In genomic region chr15:81294501-81294850, GRCh38 we compare ENCODE assay signal across 9 cellular contexts. TPM values are rescaled to one million over a fixed set of nuclear protein-coding genes. Genes with fewer than 3 reads are reported as not detected.
DNase-seq lines count a peak whose midpoint lies in the region; ATAC-seq and TF ChIP-seq lines count a peak whose summit lies in the region.
"Had no signal": no experiment of that assay in that cellular context is flagged by ENCODE, and none has a peak within 500 bp of the region (broad histone marks: within the 10 kb centered on the region; RNA-seq: fewer than 3 reads in every experiment).

No MANE protein-coding gene starts in this region.

- H3K36me3 Mint-ChIP-seq in CD8-positive, alpha-beta memory T cell: peaks cover 16 to 31% (median 17%) of the 10 kb centered on the region in 3 donors
- peaks cover 35% of the 10 kb centered on the region for H3K36me3 Mint-ChIP-seq in activated CD4-positive, alpha-beta memory T cell treated with anti-CD3 and anti-CD28 coated beads, Interleukin-2, amount 10 ng/mL, durations not matched to agents 7 days and 5 days (ENCODE audit: low read depth)

- H3K27ac Mint-ChIP-seq in CD8-positive, alpha-beta memory T cell: peak overlapping the region; percentile 91 to 100 (median 98)
- H3K27ac Mint-ChIP-seq in activated CD4-positive, alpha-beta memory T cell treated with anti-CD3 and anti-CD28 coated beads, Interleukin-2, amount 10 ng/mL, durations not matched to agents 7 days and 5 days: peak overlapping the region; percentile 96

- H3K4me3 Mint-ChIP-seq in CD8-positive, alpha-beta memory T cell: peak overlapping the region; percentile 82 to 100 (median 96)
- H3K4me3 Mint-ChIP-seq in activated CD4-positive, alpha-beta memory T cell treated with anti-CD3 and anti-CD28 coated beads, Interleukin-2, amount 10 ng/mL, durations not matched to agents 7 days and 5 days: peak overlapping the region; percentile 61

- POLR2A ChIA-PET in CD8-positive, alpha-beta memory T cell (lab: Charles Lee): interaction anchor here (0.9 kb wide), 1 partner anchor 16 kb away, joined by 5 read pairs; no protein-coding TSS in a partner anchor
- POLR2A ChIA-PET in HEK293T (lab: Yijun Ruan, JAX): no interaction called here
- POLR2A ChIA-PET in activated CD4-positive, alpha-beta memory T cell treated with anti-CD3 and anti-CD28 coated beads, Interleukin-2, amount 10 ng/mL, durations not matched to agents 7 days and 5 days (lab: Charles Lee): interaction anchor here (0.7 to 5.9 kb wide), 11 partner anchors 8 to 303 kb away, joined by 3 to 48 read pairs (median 4); partner anchors contain the start of gene TLNRD1

- no peak for DNase-seq in CD8-positive, alpha-beta memory T cell
- DNase-seq in HEK293T (ENCODE audit: extremely low spot score) (peak; percentile 21), activated gamma-delta T cell (lab: John Stamatoyannopoulos, UW) (no peak), coronary artery (ENCODE audit: low spot score) (no peak), mucosa of gallbladder (ENCODE audit: low spot score) (no peak)
- DNase-seq in activated CD4-positive, alpha-beta memory T cell treated with anti-CD3 and anti-CD28 coated beads, Interleukin-2, amount 10 ng/mL, durations not matched to agents 7 days and 5 days: no peak
- DNase-seq: NCI-H1092 treated with DMSO at 0.1 percent for 48 hours had no signal

- peaks cover 68% of the 10 kb centered on the region for H3K4me1 ChIP-seq in CD8-positive, alpha-beta memory T cell (ENCODE audit: insufficient read depth, low read length)
- H3K4me1 ChIP-seq in muscle layer of duodenum (ENCODE audit: control insufficient read depth in 1 of 2, insufficient read depth in 2 of 2, low read length in 2 of 2): peaks cover 8 to 11% of the 10 kb centered on the region in 2 donors

- H3K4me3 ChIP-seq in CD8-positive, alpha-beta memory T cell (ENCODE audit: low read length): peak overlapping the region; percentile 89
- H3K4me3 ChIP-seq in muscle layer of duodenum (ENCODE audit: low read depth in 1 of 2, low read length in 2 of 2): peak overlapping the region in 1 of 2 donors; percentile 4
- no peak overlapping the region for H3K4me3 ChIP-seq in coronary artery

- ATAC-seq in GM18520 (IDR thresholded peaks at IDR 0.05; ENCODE audit: unreplicated experiment): no peak

- CTCF ChIA-PET in CD8-positive, alpha-beta memory T cell (lab: Charles Lee): interaction anchor here (1.2 to 5.8 kb wide), 4 partner anchors 19 to 41 kb away, joined by 3 to 37 read pairs (median 14); no protein-coding TSS in a partner anchor
- CTCF ChIA-PET in HEK293T (lab: Yijun Ruan, JAX): no interaction called here
- CTCF ChIA-PET in activated CD4-positive, alpha-beta memory T cell treated with anti-CD3 and anti-CD28 coated beads, Interleukin-2, amount 10 ng/mL, durations not matched to agents 7 days and 5 days (lab: Charles Lee): interaction anchor here (1.5 to 2.5 kb wide), 3 partner anchors 15 to 28 kb away, joined by 4 to 11 read pairs (median 6); no protein-coding TSS in a partner anchor

- peak overlapping the region; percentile 52 for H3K27ac ChIP-seq in CD8-positive, alpha-beta memory T cell (ENCODE audit: low read depth, low read length)
- H3K27ac ChIP-seq in muscle layer of duodenum (ENCODE audit: low read length) (peak overlapping the region; percentile 57), coronary artery (peak overlapping the region in 1 of 2 donors; percentile 13)

- peaks cover 69 to 74% (median 72%) of the 10 kb centered on the region in 3 donors for H3K4me1 Mint-ChIP-seq in CD8-positive, alpha-beta memory T cell
- H3K4me1 Mint-ChIP-seq in activated CD4-positive, alpha-beta memory T cell treated with anti-CD3 and anti-CD28 coated beads, Interleukin-2, amount 10 ng/mL, durations not matched to agents 7 days and 5 days: peaks cover 64% of the 10 kb centered on the region

- peaks cover 0 to 2% of the 10 kb centered on the region in 2 donors for H3K27me3 Mint-ChIP-seq in CD8-positive, alpha-beta memory T cell
- no peaks in the 10 kb centered on the region for H3K27me3 Mint-ChIP-seq in activated CD4-positive, alpha-beta memory T cell treated with anti-CD3 and anti-CD28 coated beads, Interleukin-2, amount 10 ng/mL, durations not matched to agents 7 days and 5 days

- no peaks in the 10 kb centered on the region for H3K9me3 Mint-ChIP-seq in CD8-positive, alpha-beta memory T cell
- no peaks in the 10 kb centered on the region for H3K9me3 Mint-ChIP-seq in activated CD4-positive, alpha-beta memory T cell treated with anti-CD3 and anti-CD28 coated beads, Interleukin-2, amount 10 ng/mL, durations not matched to agents 7 days and 5 days

- no peaks in the 10 kb centered on the region for H3K9me3 ChIP-seq in CD8-positive, alpha-beta memory T cell (ENCODE audit: low read length)
- no peaks in the 10 kb centered on the region for H3K9me3 ChIP-seq in muscle layer of duodenum (ENCODE audit: control insufficient read depth in 1 of 2, low read length in 2 of 2)

- H3K27me3 ChIP-seq in CD8-positive, alpha-beta memory T cell (ENCODE audit: insufficient read depth, low read length, poor library complexity, severe bottlenecking): no peaks in the 10 kb centered on the region
- H3K27me3 ChIP-seq in muscle layer of duodenum (ENCODE audit: low read depth, low read length): no peaks in the 10 kb centered on the region

- no peak for TF ChIP-seq CTCF in coronary artery (IDR thresholded peaks at IDR 0.05)

- peaks cover 17% of the 10 kb centered on the region for H3K36me3 ChIP-seq in CD8-positive, alpha-beta memory T cell (ENCODE audit: insufficient read depth, low read length)
- H3K36me3 ChIP-seq in muscle layer of duodenum (ENCODE audit: control insufficient read depth in 1 of 2, insufficient read depth in 2 of 2, low read length in 2 of 2): peaks cover 0 to 3% of the 10 kb centered on the region in 2 donors

TF ChIP-seq in HEK293T, 16 proteins besides CTCF, POLR2A, EP300 and RAD21:
- TF ChIP-seq, protein P1, sequence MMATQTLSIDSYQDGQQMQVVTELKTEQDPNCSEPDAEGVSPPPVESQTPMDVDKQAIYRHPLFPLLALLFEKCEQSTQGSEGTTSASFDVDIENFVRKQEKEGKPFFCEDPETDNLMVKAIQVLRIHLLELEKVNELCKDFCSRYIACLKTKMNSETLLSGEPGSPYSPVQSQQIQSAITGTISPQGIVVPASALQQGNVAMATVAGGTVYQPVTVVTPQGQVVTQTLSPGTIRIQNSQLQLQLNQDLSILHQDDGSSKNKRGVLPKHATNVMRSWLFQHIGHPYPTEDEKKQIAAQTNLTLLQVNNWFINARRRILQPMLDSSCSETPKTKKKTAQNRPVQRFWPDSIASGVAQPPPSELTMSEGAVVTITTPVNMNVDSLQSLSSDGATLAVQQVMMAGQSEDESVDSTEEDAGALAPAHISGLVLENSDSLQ (IDR thresholded peaks at IDR 0.05): no peak
- no peak for TF ChIP-seq ZNF384 (IDR thresholded peaks at IDR 0.05)
- TF ChIP-seq FOXA1 (IDR thresholded peaks at IDR 0.05): no peak
- TF ChIP-seq SP1 (IDR thresholded peaks at IDR 0.05): no peak

RNA-seq across cellular contexts. Expression of gene STARD5, which starts 29.5 kb away (rescaled TPM):
- 1 to 10 TPM; 4.4 to 5.8 TPM for total RNA-seq in CD8-positive, alpha-beta memory T cell
- 2.6 TPM for polyA plus RNA-seq in CD8-positive, alpha-beta memory T cell
- 1 to 10 TPM; 4.2 TPM for total RNA-seq in activated CD4-positive, alpha-beta memory T cell treated with anti-CD3 and anti-CD28 coated beads, Interleukin-2, amount 10 ng/mL, durations not matched to agents 7 days and 5 days
- 6.7 TPM for total RNA-seq in mucosa of gallbladder
